ENCODE assay signal across 19 cellular contexts in genomic region chr10:79438699-79439085, GRCh38. TPM values are rescaled to one million over a fixed set of nuclear protein-coding genes. Genes with fewer than 3 reads are reported as not detected.
DNase-seq lines count a peak whose midpoint lies in the region; ATAC-seq and TF ChIP-seq lines count a peak whose summit lies in the region.
"Had no signal": no experiment of that assay in that cellular context is flagged by ENCODE, and none has a peak within 500 bp of the region (broad histone marks: within the 10 kb centered on the region; RNA-seq: fewer than 3 reads in every experiment).

No MANE protein-coding gene starts in this region.

- H2BK120ac ChIP-seq in trophoblast cell (ENCODE audit: insufficient read depth, low read length, poor library complexity): no peak overlapping the region

- H2BK12ac ChIP-seq in trophoblast cell (ENCODE audit: low read length): no peak overlapping the region

- H4K8ac ChIP-seq in trophoblast cell (ENCODE audit: low read depth, low read length): no peak overlapping the region

- CTCF ChIA-PET in mammary epithelial cell (lab: Charles Lee; ENCODE audit: low non-redundant PET): no interaction called here

- dilution Hi-C loops in mammary epithelial cell (cut with HindIII; ENCODE audit: low sequenced_read_pairs): no loop called here

- 85% methylated on average over 3 of the region's 3 CpGs for WGBS in mammary epithelial cell (ENCODE audit: low coverage, missing lambda C conversion rate)
- 82 to 100% methylated on average over 1 to 2 of the region's 3 CpGs for WGBS in esophagus squamous epithelium, 2 donors
- 79 to 80% methylated on average over 3 of the region's 3 CpGs for WGBS in sigmoid colon, 2 donors
- no CpG with 5 or more reads among the region's 3 CpGs for WGBS in trophoblast cell (ENCODE audit: extremely low coverage, insufficient coverage, insufficient read length)

- TF ChIP-seq POLR2A in breast epithelium (IDR thresholded peaks at IDR 0.05) (no peak), esophagus squamous epithelium (IDR thresholded peaks at IDR 0.05) (no peak), sigmoid colon (IDR thresholded peaks at IDR 0.05) (no peak), uterus (IDR thresholded peaks at IDR 0.05) (no peak)

- DNase-seq in breast epithelium (ENCODE audit: low spot score in 2 of 2) (no peak), mammary epithelial cell (no peak), esophagus squamous epithelium (lab: John Stamatoyannopoulos, UW) (no peak), sigmoid colon (no peak), uterus (no peak), DMS53 treated with DMSO at 0.1 percent for 48 hours (lab: John Stamatoyannopoulos, UW; ENCODE audit: unreplicated experiment) (no peak), trophoblast cell (no peak)
- DNase-seq: activated CD4-positive, alpha-beta T cell treated with anti-CD3 and anti-CD28 coated beads, Interleukin-2, amount 10 ng/mL, durations not matched to agents 7 days and 5 days; activated gamma-delta T cell; Calu3; NCI-H1417; NCI-H2171; SHP77; small intestine; stimulated activated CD4-positive, alpha-beta T cell treated with anti-CD3 and anti-CD28 coated beads, Interleukin-4, amount 100 ng/mL, for 24 hours; testis had no signal

- TF ChIP-seq CTCF in breast epithelium (IDR thresholded peaks at IDR 0.05) (peak in 1 of 3 donors; percentile 3), mammary epithelial cell (conservative IDR thresholded peaks at IDR 0.05 in 1 of 2, IDR thresholded peaks at IDR 0.05 in 1 of 2; ENCODE audit: extremely low read depth in 1 of 2, insufficient read depth in 1 of 2, low read depth in 1 of 2, low read length in 2 of 2) (no peak), esophagus squamous epithelium (IDR thresholded peaks at IDR 0.05) (no peak), sigmoid colon (IDR thresholded peaks at IDR 0.05) (peak in 1 of 4 experiments; percentile 5), uterus (IDR thresholded peaks at IDR 0.05) (no peak)

- in situ Hi-C loops in mammary epithelial cell (cut with MboI; ENCODE audit: low sequenced_read_pairs in 2 of 2): no loop called here

- H3K4me3 ChIP-seq in breast epithelium (peak overlapping the region in 1 of 3 donors; percentile 48), mammary epithelial cell (replicated peaks in 1 of 3; ENCODE audit: insufficient read depth in 1 of 3, low read depth in 2 of 3, low read length in 3 of 3) (no peak overlapping the region), esophagus squamous epithelium (peak overlapping the region in 1 of 4 donors; percentile 22), sigmoid colon (peak overlapping the region in 2 of 4 donors; percentile 6 to 19), uterus (no peak overlapping the region), trophoblast cell (ENCODE audit: low read depth, low read length) (no peak overlapping the region)
- H3K4me3 ChIP-seq: lung, pancreas, testis had no signal

- H3K4ac ChIP-seq in trophoblast cell (ENCODE audit: low read depth, low read length): no peak overlapping the region

- no peak overlapping the region for H3K23ac ChIP-seq in trophoblast cell (ENCODE audit: low read length)

- no peak overlapping the region for H4K12ac ChIP-seq in trophoblast cell (ENCODE audit: low read depth, low read length)

- intact Hi-C loops in breast epithelium (cut with DNase I; ENCODE audit: low total_unique reads) (no loop called here), mammary epithelial cell (cut with micrococcal nuclease) (no loop called here), esophagus squamous epithelium (cut with DNase I) (no loop called here), sigmoid colon (cut with DNase I) (loop anchor here (2.0 kb wide), 1 partner anchor 52 kb away; no protein-coding TSS in a partner anchor), uterus (cut with DNase I; ENCODE audit: low total_unique reads) (no loop called here)

- H3K4me2 ChIP-seq in mammary epithelial cell (ENCODE audit: insufficient read depth, low read depth, low read length) (no peak overlapping the region), trophoblast cell (ENCODE audit: low read length) (no peak overlapping the region)

- H4K91ac ChIP-seq in trophoblast cell (ENCODE audit: low read depth, low read length): no peak overlapping the region

- H2AFZ ChIP-seq in mammary epithelial cell (ENCODE audit: low read depth, low read length): no peak overlapping the region
- H2AFZ ChIP-seq in trophoblast cell (ENCODE audit: insufficient read depth, low read length, poor library complexity): no peak overlapping the region

- peak overlapping the region; percentile 90 to 99 for H3K27ac ChIP-seq in breast epithelium
- H3K27ac ChIP-seq in mammary epithelial cell (ENCODE audit: insufficient read depth, low read depth, low read length): no peak overlapping the region
- peak overlapping the region in 3 of 4 donors; percentile 87 to 96 (median 92) for H3K27ac ChIP-seq in esophagus squamous epithelium
- H3K27ac ChIP-seq in sigmoid colon: peak overlapping the region in 3 of 4 donors; percentile 98 to 100 (median 99)
- peak overlapping the region; percentile 95 to 99 for H3K27ac ChIP-seq in uterus
- H3K27ac ChIP-seq in trophoblast cell (ENCODE audit: low read depth, low read length): no peak overlapping the region
- H3K27ac ChIP-seq: pancreas had no signal

- H3K9ac ChIP-seq in mammary epithelial cell (ENCODE audit: insufficient read depth, low read length) (no peak overlapping the region), trophoblast cell (ENCODE audit: low read length) (no peak overlapping the region)

- H2AK5ac ChIP-seq in trophoblast cell (ENCODE audit: low read length): no peak overlapping the region

- H3K36me3 ChIP-seq in breast epithelium (no peaks in the 10 kb centered on the region), mammary epithelial cell (ENCODE audit: insufficient read depth, low read length) (no peaks in the 10 kb centered on the region), esophagus squamous epithelium (no peaks in the 10 kb centered on the region), sigmoid colon (peaks cover 0 to 7% (median 0%) of the 10 kb centered on the region in 4 donors), uterus (no peaks in the 10 kb centered on the region), trophoblast cell (ENCODE audit: control insufficient read depth in 1 of 2, insufficient read depth in 2 of 2, low read length in 2 of 2) (no peaks in the 10 kb centered on the region)
- H3K36me3 ChIP-seq: pancreas had no signal

- H3K18ac ChIP-seq in trophoblast cell (ENCODE audit: low read length): no peak overlapping the region

- no peak overlapping the region for H2BK5ac ChIP-seq in trophoblast cell (ENCODE audit: low read depth, low read length, poor library complexity)

- H3K9me3 ChIP-seq in breast epithelium (no peaks in the 10 kb centered on the region), mammary epithelial cell (replicated peaks; ENCODE audit: insufficient read depth, low read length) (no peaks in the 10 kb centered on the region), esophagus squamous epithelium (no peaks in the 10 kb centered on the region), sigmoid colon (no peaks in the 10 kb centered on the region), uterus (no peaks in the 10 kb centered on the region), trophoblast cell (ENCODE audit: insufficient read depth, low read depth, low read length) (no peaks in the 10 kb centered on the region)
- H3K9me3 ChIP-seq: pancreas, testis had no signal

- H3K79me1 ChIP-seq in trophoblast cell (ENCODE audit: low read length): peaks cover 3% of the 10 kb centered on the region

- TF ChIP-seq EP300 in sigmoid colon (IDR thresholded peaks at IDR 0.05): no peak

- no TSS peak for BruUV-seq in mammary epithelial cell (replicated peaks; lab: Mats Ljungman, UMichigan)

- no peak overlapping the region for H3K14ac ChIP-seq in trophoblast cell (ENCODE audit: low read length)

- ATAC-seq in GM19452 (IDR thresholded peaks at IDR 0.05; ENCODE audit: unreplicated experiment): no peak

- H3K79me2 ChIP-seq in mammary epithelial cell (ENCODE audit: insufficient read depth, low read length): no peaks in the 10 kb centered on the region
- no peaks in the 10 kb centered on the region for H3K79me2 ChIP-seq in trophoblast cell (ENCODE audit: control insufficient read depth, insufficient read depth, low read length, poor library complexity)

- peaks cover 20 to 33% of the 10 kb centered on the region in 2 donors for H3K4me1 ChIP-seq in breast epithelium
- H3K4me1 ChIP-seq in mammary epithelial cell (ENCODE audit: insufficient read depth, low read length): peaks cover 51% of the 10 kb centered on the region
- H3K4me1 ChIP-seq in esophagus squamous epithelium: peaks cover 31 to 100% (median 58%) of the 10 kb centered on the region in 3 donors
- H3K4me1 ChIP-seq in sigmoid colon: peaks cover 0 to 100% (median 100%) of the 10 kb centered on the region in 4 donors
- H3K4me1 ChIP-seq in uterus: peaks cover 33 to 54% of the 10 kb centered on the region in 2 donors
- H3K4me1 ChIP-seq in trophoblast cell (ENCODE audit: control insufficient read depth in 1 of 2, insufficient read depth in 2 of 2, low read length in 2 of 2): peaks cover 19 to 24% of the 10 kb centered on the region in 2 experiments

- H4K20me1 ChIP-seq in mammary epithelial cell (ENCODE audit: insufficient read depth, low read length): no peaks in the 10 kb centered on the region

- no peaks in the 10 kb centered on the region for H3K27me3 ChIP-seq in breast epithelium
- H3K27me3 ChIP-seq in mammary epithelial cell (ENCODE audit: insufficient read depth, low read length): no peaks in the 10 kb centered on the region
- H3K27me3 ChIP-seq in esophagus squamous epithelium: no peaks in the 10 kb centered on the region
- H3K27me3 ChIP-seq in sigmoid colon: no peaks in the 10 kb centered on the region
- H3K27me3 ChIP-seq in uterus: no peaks in the 10 kb centered on the region
- no peaks in the 10 kb centered on the region for H3K27me3 ChIP-seq in trophoblast cell (ENCODE audit: insufficient read depth, low read length)
- H3K27me3 ChIP-seq: pancreas, testis had no signal

RNA-seq across cellular contexts. Expression of gene ZCCHC24, which starts 6.7 kb away (rescaled TPM):
- total RNA-seq in breast epithelium (10 to 100 TPM; 18.7 to 50.8 (median 48.8) TPM), mammary epithelial cell (1 to 10 TPM; 3.1 to 7.3 TPM), esophagus squamous epithelium (10 to 100 TPM in 1 of 4 donors, 1 to 10 TPM in 3; 2.2 to 26.1 (median 6.4) TPM), sigmoid colon (100 to 1,000 TPM in 3 of 4 donors, 10 to 100 TPM in 1; 82.6 to 141 (median 121) TPM), uterus (100 to 1,000 TPM in 1 of 4 donors, 10 to 100 TPM in 3; 32.8 to 122 (median 37.7) TPM)
- polyA plus RNA-seq in mammary epithelial cell (1.6 TPM), sigmoid colon (10 to 100 TPM in 2 of 3 donors, 1 to 10 TPM in 1; 7.6 to 31.2 (median 21.1) TPM)
- polyA minus RNA-seq in mammary epithelial cell: 1.2 TPM
- polyA plus RNA-seq in trophoblast cell (2013): 2.8 and 3.0 TPM in 2 replicates

Comparison
In these comparisons a context has a peak if more than half of its experiments do, and no peak if none do; other contexts are left out.
1. H3K27ac ChIP-seq: peak in breast epithelium (2 of 2), esophagus squamous epithelium (3 of 4), sigmoid colon (3 of 4) and uterus (2 of 2); none in mammary epithelial cell (single experiment) and trophoblast cell (single experiment).